In the genomic region with DNA sequence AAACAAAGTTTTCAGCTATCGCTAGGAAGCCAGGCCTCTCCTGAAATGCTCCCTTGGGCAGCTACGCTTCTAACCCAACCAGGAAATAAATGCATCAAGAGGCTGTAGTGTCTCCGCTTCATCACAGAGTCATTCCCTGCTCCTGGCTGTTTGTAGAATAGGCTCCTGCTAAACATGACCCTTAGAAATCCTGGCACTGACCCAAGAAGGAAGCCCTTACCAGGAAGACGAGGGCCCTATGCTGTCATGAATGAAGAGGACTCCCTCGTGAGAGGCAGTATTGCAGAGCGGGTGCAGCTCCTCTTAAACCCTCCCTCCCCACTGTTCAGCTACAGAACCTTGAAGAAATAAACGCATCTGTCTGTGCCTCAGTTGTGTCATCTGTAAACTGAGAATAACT, we compare ENCODE assay signal across 1 cellular context.
TF ChIP-seq lines count a peak whose summit lies in the region.

No MANE protein-coding gene starts in this region.

TF ChIP-seq in SK-N-SH, 30 proteins besides CTCF, POLR2A, EP300 and RAD21 (continued from another document):
- TF ChIP-seq, protein P1, sequence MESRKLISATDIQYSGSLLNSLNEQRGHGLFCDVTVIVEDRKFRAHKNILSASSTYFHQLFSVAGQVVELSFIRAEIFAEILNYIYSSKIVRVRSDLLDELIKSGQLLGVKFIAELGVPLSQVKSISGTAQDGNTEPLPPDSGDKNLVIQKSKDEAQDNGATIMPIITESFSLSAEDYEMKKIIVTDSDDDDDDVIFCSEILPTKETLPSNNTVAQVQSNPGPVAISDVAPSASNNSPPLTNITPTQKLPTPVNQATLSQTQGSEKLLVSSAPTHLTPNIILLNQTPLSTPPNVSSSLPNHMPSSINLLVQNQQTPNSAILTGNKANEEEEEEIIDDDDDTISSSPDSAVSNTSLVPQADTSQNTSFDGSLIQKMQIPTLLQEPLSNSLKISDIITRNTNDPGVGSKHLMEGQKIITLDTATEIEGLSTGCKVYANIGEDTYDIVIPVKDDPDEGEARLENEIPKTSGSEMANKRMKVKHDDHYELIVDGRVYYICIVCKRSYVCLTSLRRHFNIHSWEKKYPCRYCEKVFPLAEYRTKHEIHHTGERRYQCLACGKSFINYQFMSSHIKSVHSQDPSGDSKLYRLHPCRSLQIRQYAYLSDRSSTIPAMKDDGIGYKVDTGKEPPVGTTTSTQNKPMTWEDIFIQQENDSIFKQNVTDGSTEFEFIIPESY (IDR thresholded peaks at IDR 0.05; ENCODE audit: borderline replicate concordance, low read depth) = no peak
- TF ChIP-seq FOXM1 (IDR thresholded peaks at IDR 0.05; ENCODE audit: low read depth) (no peak), PBX3 (IDR thresholded peaks at IDR 0.05) (no peak), RFX5 (IDR thresholded peaks at IDR 0.05; ENCODE audit: low read length) (no peak), TEAD4 (IDR thresholded peaks at IDR 0.05; ENCODE audit: borderline replicate concordance, insufficient read depth) (no peak), USF1 (IDR thresholded peaks at IDR 0.05; ENCODE audit: borderline replicate concordance, low read depth) (no peak), GABPA (IDR thresholded peaks at IDR 0.05; ENCODE audit: low read depth) (no peak), YY1 (IDR thresholded peaks at IDR 0.05; ENCODE audit: low read depth) (no peak), MAX (IDR thresholded peaks at IDR 0.05; ENCODE audit: low read depth) (no peak), JUND (IDR thresholded peaks at IDR 0.05) (no peak)
